In the genomic region with DNA sequence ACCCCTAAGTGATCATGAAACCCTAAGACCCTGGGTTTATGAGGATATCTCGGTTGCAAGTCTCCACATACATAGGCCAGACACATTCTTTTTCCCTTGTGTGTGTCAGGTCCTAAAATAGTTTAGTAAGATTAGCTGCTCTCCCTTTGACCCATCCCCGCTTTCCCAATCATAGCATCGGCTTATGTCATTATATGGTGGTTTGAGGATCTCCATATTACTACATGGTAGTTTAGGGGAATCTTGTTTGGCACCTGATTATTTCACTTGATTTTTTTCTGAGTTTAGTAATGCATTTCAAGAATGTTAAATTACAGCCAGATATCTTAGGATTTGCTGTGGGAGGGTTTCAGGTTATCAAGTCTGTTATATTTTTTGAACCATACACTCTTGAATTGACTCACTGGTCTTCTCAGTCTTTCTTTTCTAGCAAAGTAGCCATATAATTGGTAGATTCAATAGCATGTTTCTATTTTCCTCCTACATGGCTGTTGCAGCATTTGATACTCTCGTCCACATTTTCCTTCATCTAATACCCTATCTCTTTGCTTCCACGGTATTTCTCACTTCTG, we compare ENCODE assay signal across 21 cellular contexts.
"Had no signal": no experiment of that assay in that cellular context is flagged by ENCODE, and none has a peak within 500 bp of the region (broad histone marks: within the 10 kb centered on the region; RNA-seq: fewer than 3 reads in every experiment).

No MANE protein-coding gene starts in this region.

- H3K36me3 Mint-ChIP-seq: stimulated activated effector memory CD8-positive, alpha-beta T cell treated with anti-CD3 and anti-CD28 coated beads, Interleukin-12 subunit alpha, Interleukin-12 subunit beta, amount 100 ng/mL, for 72 hours; type B pancreatic cell had no signal

- H3K4me1 Mint-ChIP-seq: activated CD4-positive, alpha-beta T cell treated with anti-CD3 and anti-CD28 coated beads, Interleukin-2, amount 10 ng/mL, durations not matched to agents 7 days and 5 days; central memory CD8-positive, alpha-beta T cell; stimulated activated effector memory CD8-positive, alpha-beta T cell treated with anti-CD3 and anti-CD28 coated beads, Interleukin-12 subunit alpha, Interleukin-12 subunit beta, amount 100 ng/mL, for 72 hours had no signal

- H3K9me3 Mint-ChIP-seq: activated CD4-positive, alpha-beta T cell treated with anti-CD3 and anti-CD28 coated beads, Interleukin-2, amount 10 ng/mL, durations not matched to agents 7 days and 5 days; nephron; type B pancreatic cell had no signal

- ATAC-seq: activated CD4-positive, CD25-positive, alpha-beta regulatory T cell treated with anti-CD3 and anti-CD28 coated beads, Interleukin-2, amount 50 U/mL, for 24 hours; activated CD8-positive, alpha-beta T cell treated with anti-CD3 and anti-CD28 coated beads, Interleukin-2, amount 10 ng/mL, durations not matched to agents 7 days and 5 days; activated T-cell treated with anti-CD3 and anti-CD28 coated beads, Interleukin-2, amount 50 U/mL, for 72 hours; left lung; stimulated activated effector memory CD8-positive, alpha-beta T cell treated with anti-CD3 and anti-CD28 coated beads, Interleukin-12 subunit alpha, Interleukin-12 subunit beta, amount 100 ng/mL, for 72 hours had no signal

- DNase-seq: activated CD4-positive, alpha-beta T cell treated with anti-CD3 and anti-CD28 coated beads, Interleukin-2, amount 10 ng/mL, durations not matched to agents 7 days and 5 days; activated CD8-positive, alpha-beta memory T cell treated with anti-CD3 and anti-CD28 coated beads, Interleukin-2, amount 50 U/mL, for 4 hours; activated CD8-positive, alpha-beta T cell treated with anti-CD3 and anti-CD28 coated beads, Interleukin-2, amount 10 ng/mL, durations not matched to agents 7 days and 5 days; activated effector memory CD4-positive, alpha-beta T cell treated with anti-CD3 and anti-CD28 coated beads, Interleukin-2, amount 50 U/mL, for 16 hours; activated naive CD4-positive, alpha-beta T cell treated with anti-CD3 and anti-CD28 coated beads, Interleukin-2, amount 50 U/mL, for 16 hours; activated T-cell treated with anti-CD3 and anti-CD28 coated beads, Interleukin-2, amount 50 U/mL, for 72 hours; colonic mucosa; erythroblast; foreskin melanocyte; left lung; midbrain; sigmoid colon; stimulated activated CD4-positive, alpha-beta T cell treated with anti-CD3 and anti-CD28 coated beads, Interleukin-4, amount 100 ng/mL, for 24 hours; testis had no signal

- H3K9me3 ChIP-seq: ascending aorta, colonic mucosa, left lung, testis had no signal

- H3K4me3 ChIP-seq: ascending aorta, colonic mucosa, left lung, sigmoid colon, testis had no signal

- H3K27ac Mint-ChIP-seq: activated CD4-positive, alpha-beta T cell treated with anti-CD3 and anti-CD28 coated beads, Interleukin-2, amount 10 ng/mL, durations not matched to agents 7 days and 5 days; activated CD8-positive, alpha-beta T cell treated with anti-CD3 and anti-CD28 coated beads, Interleukin-2, amount 10 ng/mL, durations not matched to agents 7 days and 5 days; activated T-cell treated with anti-CD3 and anti-CD28 coated beads, Interleukin-2, amount 50 U/mL, for 72 hours; nephron; stimulated activated effector memory CD8-positive, alpha-beta T cell treated with anti-CD3 and anti-CD28 coated beads, Interleukin-12 subunit alpha, Interleukin-12 subunit beta, amount 100 ng/mL, for 72 hours; type B pancreatic cell had no signal

- H3K36me3 ChIP-seq: ascending aorta, colonic mucosa, left lung, sigmoid colon had no signal

- H3K27me3 Mint-ChIP-seq: activated CD4-positive, alpha-beta T cell treated with anti-CD3 and anti-CD28 coated beads, Interleukin-2, amount 10 ng/mL, durations not matched to agents 7 days and 5 days; central memory CD8-positive, alpha-beta T cell; type B pancreatic cell had no signal

- H3K27ac ChIP-seq: ascending aorta, colonic mucosa, left lung, parathyroid adenoma, sigmoid colon, testis had no signal

- H3K4me1 ChIP-seq: ascending aorta, colonic mucosa, left lung, parathyroid adenoma, sigmoid colon, testis had no signal

- H3K27me3 ChIP-seq: ascending aorta, colonic mucosa, left lung, sigmoid colon, testis had no signal

- H3K4me3 Mint-ChIP-seq: activated CD4-positive, alpha-beta T cell treated with anti-CD3 and anti-CD28 coated beads, Interleukin-2, amount 10 ng/mL, durations not matched to agents 7 days and 5 days; activated CD8-positive, alpha-beta T cell treated with anti-CD3 and anti-CD28 coated beads, Interleukin-2, amount 10 ng/mL, durations not matched to agents 7 days and 5 days; activated T-cell treated with anti-CD3 and anti-CD28 coated beads, Interleukin-2, amount 50 U/mL, for 72 hours; central memory CD8-positive, alpha-beta T cell; nephron; stimulated activated effector memory CD8-positive, alpha-beta T cell treated with anti-CD3 and anti-CD28 coated beads, Interleukin-12 subunit alpha, Interleukin-12 subunit beta, amount 100 ng/mL, for 72 hours; type B pancreatic cell had no signal
